ENCODE assay signal across 9 cellular contexts in the genomic region with DNA sequence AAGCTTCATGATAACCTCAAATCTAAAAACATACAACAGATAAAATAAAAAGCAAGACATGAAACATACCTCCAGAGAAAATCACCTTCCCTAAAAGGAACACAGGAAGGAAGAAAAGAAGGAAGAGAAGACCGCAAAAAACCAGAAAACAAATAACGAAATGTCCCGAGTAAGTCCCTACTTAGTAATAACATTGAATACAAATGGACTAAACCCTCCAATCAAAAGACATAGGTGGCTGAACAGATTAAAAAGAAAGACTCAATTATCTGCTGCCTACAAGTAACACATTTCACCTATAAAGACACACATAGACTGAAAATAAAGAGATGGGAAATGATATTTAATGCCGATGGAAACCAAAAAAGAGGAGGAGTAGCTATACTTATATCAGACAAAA. TPM values are rescaled to one million over a fixed set of nuclear protein-coding genes. Genes with fewer than 3 reads are reported as not detected.
"Had no signal": no experiment of that assay in that cellular context is flagged by ENCODE, and none has a peak within 500 bp of the region (broad histone marks: within the 10 kb centered on the region; RNA-seq: fewer than 3 reads in every experiment).

No MANE protein-coding gene starts in this region.

- DNase-seq: GDM1, GF-D8 had no signal

- FAIRE-seq: G401.6, GM12878, GM12891, GM12892, GM18507, GM19239 had no signal

- H3K4me3 ChIP-seq: GM12878 had no signal

- ATAC-seq: GM12878 had no signal

RNA-seq across cellular contexts. Expression of gene FBXO39, which starts 6.2 kb away (rescaled TPM):
- total RNA-seq: G401 had no signal

RNA-seq across cellular contexts. Expression of gene XAF1, which starts 26.4 kb away (rescaled TPM):
- total RNA-seq: G401 had no signal

RNA-seq across cellular contexts. Expression of gene TEKT1, which starts 49.3 kb away (rescaled TPM):
- total RNA-seq: G401, GM12878 had no signal
- polyA plus RNA-seq: GM12878 had no signal
